31 cellular contexts compared by ENCODE assay signal in genomic region chr1:93605026-93605425, GRCh38.
DNase-seq lines count a peak whose midpoint lies in the region; ATAC-seq, FAIRE-seq and TF ChIP-seq lines count a peak whose summit lies in the region.
"Had no signal": no experiment of that assay in that cellular context is flagged by ENCODE, and none has a peak within 500 bp of the region (broad histone marks: within the 10 kb centered on the region; RNA-seq: fewer than 3 reads in every experiment).

No MANE protein-coding gene starts in this region.

- no peak for TF ChIP-seq EP300 in esophagus muscularis mucosa (IDR thresholded peaks at IDR 0.05)

- H2BK12ac ChIP-seq in trophoblast cell (ENCODE audit: low read length) = no peak overlapping the region

- H3K14ac ChIP-seq in trophoblast cell (ENCODE audit: low read length) = peak overlapping the region; percentile 13

- H2AFZ ChIP-seq in trophoblast cell (ENCODE audit: insufficient read depth, low read length, poor library complexity) = no peak overlapping the region
- H2AFZ ChIP-seq: GM23338 had no signal

- peak overlapping the region; percentile 47 for H3K4ac ChIP-seq in trophoblast cell (ENCODE audit: low read depth, low read length)

- no peak overlapping the region for H2BK5ac ChIP-seq in trophoblast cell (ENCODE audit: low read depth, low read length, poor library complexity)

- DNase-seq in heart right ventricle = no peak
- no peak for DNase-seq in Right ventricle myocardium superior
- DNase-seq in esophagus muscularis mucosa (ENCODE audit: extremely low spot score) = no peak
- DNase-seq in trophoblast cell = no peak
- no peak for DNase-seq in colonic mucosa
- no peak for DNase-seq in GM12891 (ENCODE audit: insufficient read length, low spot score)
- no peak for DNase-seq in A172 (ENCODE audit: low spot score)
- DNase-seq: activated CD4-positive, alpha-beta T cell treated with anti-CD3 and anti-CD28 coated beads for 48 hours; activated naive CD4-positive, alpha-beta T cell treated with anti-CD3 and anti-CD28 coated beads, Interleukin-2, amount 50 U/mL, for 16 hours; aorta; COR-L47; DND-41; effector CD8-positive, alpha-beta T cell; erythroblast; natural killer cell; NCI-H187 treated with DMSO at 0.1 percent for 48 hours; NCI-H226; OCI-M1; pancreas; stimulated activated CD4-positive, alpha-beta T cell treated with anti-CD3 and anti-CD28 coated beads, Interleukin-2, amount 100 ng/mL, for 48 hours; stimulated activated naive CD4-positive, alpha-beta T cell treated with Interleukin-2 at 50 U/mL for 16 hours; T-helper 2 cell had no signal

- H3K4me2 ChIP-seq in trophoblast cell (ENCODE audit: low read length) = no peak overlapping the region
- H3K4me2 ChIP-seq: GM23338 had no signal

- no peak for TF ChIP-seq CTCF in heart right ventricle (IDR thresholded peaks at IDR 0.05)
- TF ChIP-seq CTCF in esophagus muscularis mucosa (IDR thresholded peaks at IDR 0.05) = no peak
- TF ChIP-seq CTCF in colonic mucosa (IDR thresholded peaks at IDR 0.05) = no peak

- H3K79me2 ChIP-seq in trophoblast cell (ENCODE audit: control insufficient read depth, insufficient read depth, low read length, poor library complexity) = peaks cover 15% of the 10 kb centered on the region

- TF ChIP-seq POLR2A in esophagus muscularis mucosa (IDR thresholded peaks at IDR 0.05; ENCODE audit: low read depth) (no peak), GM12891 (IDR thresholded peaks at IDR 0.05; ENCODE audit: low read depth, low read length) (no peak)

- H4K12ac ChIP-seq in trophoblast cell (ENCODE audit: low read depth, low read length) = no peak overlapping the region

- intact Hi-C loops in heart right ventricle (cut with DNase I) = no loop called here
- intact Hi-C loops in Right ventricle myocardium superior (cut with DNase I) = no loop called here
- intact Hi-C loops in esophagus muscularis mucosa (cut with DNase I) = no loop called here
- intact Hi-C loops in colonic mucosa (cut with DNase I) = no loop called here

- peak overlapping the region; percentile 48 for H2BK120ac ChIP-seq in trophoblast cell (ENCODE audit: insufficient read depth, low read length, poor library complexity)

- H3K36me3 ChIP-seq in heart right ventricle (no peaks in the 10 kb centered on the region), esophagus muscularis mucosa (no peaks in the 10 kb centered on the region), trophoblast cell (ENCODE audit: control insufficient read depth in 1 of 2, insufficient read depth in 2 of 2, low read length in 2 of 2) (no peaks in the 10 kb centered on the region), colonic mucosa (no peaks in the 10 kb centered on the region)
- H3K36me3 ChIP-seq: gastroesophageal sphincter, pancreas, thoracic aorta had no signal

- ATAC-seq in heart right ventricle = no peak
- ATAC-seq in Right ventricle myocardium superior (ENCODE audit: poor library complexity) = no peak
- no peak for ATAC-seq in HG02623 (IDR thresholded peaks at IDR 0.05; ENCODE audit: unreplicated experiment)
- ATAC-seq: GM12878, GM23338, natural killer cell, pancreas had no signal

- peaks cover 17 to 98% (median 75%) of the 10 kb centered on the region in 9 donors for H3K4me1 ChIP-seq in heart right ventricle
- H3K4me1 ChIP-seq in esophagus muscularis mucosa = peaks cover 52 to 66% (median 62%) of the 10 kb centered on the region in 4 donors
- peaks cover 38 to 51% of the 10 kb centered on the region in 2 experiments for H3K4me1 ChIP-seq in trophoblast cell (ENCODE audit: control insufficient read depth in 1 of 2, insufficient read depth in 2 of 2, low read length in 2 of 2)
- H3K4me1 ChIP-seq in colonic mucosa = no peaks in the 10 kb centered on the region

- H3K27ac ChIP-seq in heart right ventricle = peak overlapping the region in 6 of 10 donors; percentile 11 to 82 (median 23)
- H3K27ac ChIP-seq in esophagus muscularis mucosa (replicated peaks in 1 of 4) = peak overlapping the region in 3 of 4 donors; percentile 21 to 64 (median 46)
- no peak overlapping the region for H3K27ac ChIP-seq in trophoblast cell (ENCODE audit: low read depth, low read length)
- no peak overlapping the region for H3K27ac ChIP-seq in colonic mucosa
- H3K27ac ChIP-seq: pancreas, thoracic aorta had no signal

- no peak overlapping the region for H3K23ac ChIP-seq in trophoblast cell (ENCODE audit: low read length)

- no peak overlapping the region for H3K4me3 ChIP-seq in heart right ventricle
- H3K4me3 ChIP-seq in esophagus muscularis mucosa = no peak overlapping the region
- H3K4me3 ChIP-seq in trophoblast cell (ENCODE audit: low read depth, low read length) = no peak overlapping the region
- no peak overlapping the region for H3K4me3 ChIP-seq in colonic mucosa
- H3K4me3 ChIP-seq: gastroesophageal sphincter, GM12878, GM23338, pancreas, skin epidermis, thoracic aorta had no signal

- no peak overlapping the region for H3K9ac ChIP-seq in trophoblast cell (ENCODE audit: low read length)
- no peak overlapping the region for H3K9ac ChIP-seq in colonic mucosa (ENCODE audit: low read depth in 2 of 2, low read length in 2 of 2)

- FAIRE-seq in GM12891 (lab: Jason Lieb, UNC) = no peak
- FAIRE-seq: A204.1, GM12878, GM19239, HTR-8/SVneo, pancreas had no signal

- 88 to 90% methylated on average over 9 of the region's 9 CpGs for WGBS in heart right ventricle, 2 donors
- WGBS in esophagus muscularis mucosa = 91% methylated on average over 9 of the region's 9 CpGs
- WGBS in trophoblast cell (ENCODE audit: extremely low coverage, insufficient coverage, insufficient read length) = no CpG with 5 or more reads among the region's 9 CpGs

- no peaks in the 10 kb centered on the region for H3K9me3 ChIP-seq in heart right ventricle
- H3K9me3 ChIP-seq in esophagus muscularis mucosa = no peaks in the 10 kb centered on the region
- H3K9me3 ChIP-seq in trophoblast cell (ENCODE audit: insufficient read depth, low read depth, low read length) = no peaks in the 10 kb centered on the region
- no peaks in the 10 kb centered on the region for H3K9me3 ChIP-seq in colonic mucosa
- H3K9me3 ChIP-seq: gastroesophageal sphincter, pancreas, thoracic aorta had no signal

- H2AK5ac ChIP-seq in trophoblast cell (ENCODE audit: low read length) = no peak overlapping the region

- H4K8ac ChIP-seq in trophoblast cell (ENCODE audit: low read depth, low read length) = no peak overlapping the region

- H3K18ac ChIP-seq in trophoblast cell (ENCODE audit: low read length) = no peak overlapping the region

- peak overlapping the region; percentile 7 for H4K91ac ChIP-seq in trophoblast cell (ENCODE audit: low read depth, low read length)

- H3K27me3 ChIP-seq in heart right ventricle (no peaks in the 10 kb centered on the region), esophagus muscularis mucosa (no peaks in the 10 kb centered on the region), trophoblast cell (ENCODE audit: insufficient read depth, low read length) (no peaks in the 10 kb centered on the region), colonic mucosa (no peaks in the 10 kb centered on the region)
- H3K27me3 ChIP-seq: gastroesophageal sphincter, pancreas had no signal

- peaks cover 28% of the 10 kb centered on the region for H3K79me1 ChIP-seq in trophoblast cell (ENCODE audit: low read length)

TF ChIP-seq in GM12891, 5 proteins besides CTCF, POLR2A, EP300 and RAD21:
- TF ChIP-seq TAF1 (IDR thresholded peaks at IDR 0.05; ENCODE audit: low read depth, low read length) = no peak
- TF ChIP-seq POU2F2 (IDR thresholded peaks at IDR 0.05; ENCODE audit: low read depth, low read length) = no peak
- TF ChIP-seq POLR2AphosphoS5 (IDR thresholded peaks at IDR 0.05; ENCODE audit: low read depth, low read length) = no peak
- TF ChIP-seq PAX5 (IDR thresholded peaks at IDR 0.05; ENCODE audit: insufficient read depth, low read length, severe bottlenecking) = no peak
- TF ChIP-seq SPI1 (IDR thresholded peaks at IDR 0.05; ENCODE audit: low read depth, low read length) = no peak

Comparison
In these comparisons a context has a peak if more than half of its experiments do, and no peak if none do; other contexts are left out.
1. H3K27ac ChIP-seq: peak in heart right ventricle (6 of 10) and esophagus muscularis mucosa (3 of 4); none in trophoblast cell (single experiment) and colonic mucosa (single experiment).